In the genomic region with DNA sequence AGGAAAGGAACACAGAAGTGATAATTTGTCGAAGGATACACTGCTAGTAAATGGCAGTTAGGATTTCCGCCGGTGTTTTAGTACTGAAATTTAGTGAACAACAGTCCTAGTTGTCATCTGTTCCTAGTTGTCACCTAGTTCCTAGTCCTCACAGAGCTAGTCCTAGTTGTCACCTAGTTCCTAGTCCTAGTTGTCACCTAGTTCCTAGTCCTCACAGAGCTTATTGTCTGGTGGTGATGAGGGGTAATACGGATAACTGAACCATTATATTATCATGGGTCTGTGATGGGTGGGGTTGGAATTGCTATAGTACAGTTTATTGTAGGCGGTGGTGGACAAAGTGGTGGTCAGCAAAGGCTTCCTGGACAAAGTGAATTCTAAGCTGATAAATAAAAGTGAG, we compare ENCODE assay signal across 12 cellular contexts. TPM values are rescaled to one million over a fixed set of nuclear protein-coding genes. Genes with fewer than 3 reads are reported as not detected.
DNase-seq lines count a peak whose midpoint lies in the region; ATAC-seq and TF ChIP-seq lines count a peak whose summit lies in the region.
"Had no signal": no experiment of that assay in that cellular context is flagged by ENCODE, and none has a peak within 500 bp of the region (broad histone marks: within the 10 kb centered on the region; RNA-seq: fewer than 3 reads in every experiment).

No MANE protein-coding gene starts in this region.

- peak overlapping the region; percentile 94 to 99 for H3K4me3 Mint-ChIP-seq in H9
- peak overlapping the region; percentile 59 for H3K4me3 Mint-ChIP-seq in activated T-helper 1 cell treated with anti-CD3 and anti-CD28 coated beads, Interleukin-12 subunit alpha, Interleukin-12 subunit beta, Interleukin-2, Interleukin-4 antibody, amounts not matched to agents 30 ng/mL and 10 ng/mL and 1 ng/mL, durations not matched to agents 14 hours and 24 hours and 36 hours

- H2BK12ac ChIP-seq in H9 (ENCODE audit: insufficient read length, low read depth, low read length), result no peak overlapping the region

- no peak overlapping the region for H3K9ac ChIP-seq in H9 (ENCODE audit: extremely low read depth, insufficient read length, low read length)

- H2AK5ac ChIP-seq in H9 (ENCODE audit: insufficient read length, low read length), result no peak overlapping the region

- H4K5ac ChIP-seq in H9 (ENCODE audit: insufficient read length, low read depth, low read length), result no peak overlapping the region

- no peaks in the 10 kb centered on the region for H4K20me1 ChIP-seq in H9 (ENCODE audit: control insufficient read depth, insufficient read depth, insufficient read length)

- no peak overlapping the region for H4K91ac ChIP-seq in H9 (ENCODE audit: insufficient read length, low read depth, low read length)

- TF ChIP-seq CTCF in H9 (conservative IDR thresholded peaks at IDR 0.05), result no peak
- no peak for TF ChIP-seq CTCF in lower lobe of right lung (IDR thresholded peaks at IDR 0.05)
- no peak for TF ChIP-seq CTCF in WERI-Rb-1 (IDR thresholded peaks at IDR 0.05; ENCODE audit: low read depth, low read length)

- H3K27ac Mint-ChIP-seq in H9, result no peak overlapping the region; a peak in 1 of 7 replicates
- H3K27ac Mint-ChIP-seq in activated T-helper 1 cell treated with anti-CD3 and anti-CD28 coated beads, Interleukin-12 subunit alpha, Interleukin-12 subunit beta, Interleukin-2, Interleukin-4 antibody, amounts not matched to agents 30 ng/mL and 10 ng/mL and 1 ng/mL, durations not matched to agents 14 hours and 24 hours and 36 hours, result no peak overlapping the region

- peaks cover 4% of the 10 kb centered on the region for H3K23me2 ChIP-seq in H9 (ENCODE audit: insufficient read length, low read depth, low read length, poor library complexity, severe bottlenecking)

- no peak overlapping the region for H2BK5ac ChIP-seq in H9 (ENCODE audit: insufficient read length, low read length)

- H4K8ac ChIP-seq in H9 (replicated peaks; ENCODE audit: insufficient read length, low read depth, low read length), result no peak overlapping the region

- no peaks in the 10 kb centered on the region for H3K79me1 ChIP-seq in H9 (ENCODE audit: insufficient read depth, low read depth, low read length, poor library complexity, severe bottlenecking)

- H3T11ph ChIP-seq in H9 (ENCODE audit: low read length), result no peak overlapping the region

- no peak overlapping the region for H3K56ac ChIP-seq in H9 (ENCODE audit: insufficient read length, low read depth, low read length)

- H3K4me1 Mint-ChIP-seq in H9, result peaks cover 21 to 24% of the 10 kb centered on the region in 2 experiments
- H3K4me1 Mint-ChIP-seq in activated T-helper 1 cell treated with anti-CD3 and anti-CD28 coated beads, Interleukin-12 subunit alpha, Interleukin-12 subunit beta, Interleukin-2, Interleukin-4 antibody, amounts not matched to agents 30 ng/mL and 10 ng/mL and 1 ng/mL, durations not matched to agents 14 hours and 24 hours and 36 hours (ENCODE audit: low read depth), result peaks cover 40% of the 10 kb centered on the region

- peaks cover 16% of the 10 kb centered on the region for H3K4me1 ChIP-seq in ACC112 (ENCODE audit: control insufficient read depth, insufficient read depth, low read length, unreplicated experiment)
- no peaks in the 10 kb centered on the region; the same call in 1 of the 2 replicates for H3K4me1 ChIP-seq in H9 (ENCODE audit: insufficient read depth, low read length)
- peaks cover 22% of the 10 kb centered on the region for H3K4me1 ChIP-seq in lower lobe of right lung

- peaks cover 20% of the 10 kb centered on the region for H3K36me3 ChIP-seq in ACC112 (ENCODE audit: insufficient read depth, low read length)
- H3K36me3 ChIP-seq in lower lobe of right lung, result peaks cover 34% of the 10 kb centered on the region
- peaks cover 55% of the 10 kb centered on the region for H3K36me3 ChIP-seq in WERI-Rb-1

- no peak overlapping the region for H2AFZ ChIP-seq in ACC112 (ENCODE audit: low read length, unreplicated experiment)
- no peak overlapping the region for H2AFZ ChIP-seq in H9 (ENCODE audit: low read length)

- WGBS in H9 (ENCODE audit: extremely low coverage, insufficient read length, low lambda C conversion rate), result no CpG with 5 or more reads among the region's 5 CpGs

- peak overlapping the region; percentile 80 for H3K4me3 ChIP-seq in ACC112 (ENCODE audit: low read depth, low read length)
- peak overlapping the region; percentile 94 for H3K4me3 ChIP-seq in lower lobe of right lung
- H3K4me3 ChIP-seq in WERI-Rb-1 (ENCODE audit: low read depth, low read length), result no peak overlapping the region

- H2BK20ac ChIP-seq in H9 (ENCODE audit: low read depth, low read length, poor library complexity, severe bottlenecking), result no peak overlapping the region

- intact Hi-C loops in activated T-helper 1 cell treated with anti-CD3 and anti-CD28 coated beads, Interleukin-12 subunit alpha, Interleukin-12 subunit beta, Interleukin-2, Interleukin-4 antibody, amounts not matched to agents 30 ng/mL and 10 ng/mL and 1 ng/mL, durations not matched to agents 14 hours and 24 hours and 36 hours (cut with micrococcal nuclease), result loop anchor here (2.0 to 5.0 kb wide), 3 partner anchors 13 to 846 kb away; a partner anchor contains a TSS
- intact Hi-C loops in lower lobe of right lung (cut with DNase I), result no loop called here
- intact Hi-C loops in posterior cingulate gyrus (cut with DNase I), result loop anchor here (10.0 kb wide), 1 partner anchor 287 kb away; no protein-coding TSS in a partner anchor

- no peak overlapping the region for H3K23ac ChIP-seq in H9 (ENCODE audit: insufficient read length, low read depth, low read length)

- no peak overlapping the region for H2BK120ac ChIP-seq in H9 (ENCODE audit: low read depth, low read length, poor library complexity, severe bottlenecking)

- H3K27ac ChIP-seq in ACC112 (ENCODE audit: low read depth, low read length) (no peak overlapping the region), H9 (ENCODE audit: insufficient read length, low read depth, low read length) (no peak overlapping the region), lower lobe of right lung (no peak overlapping the region), WERI-Rb-1 (no peak overlapping the region)

- no peak for DNase-seq in H9
- DNase-seq in activated T-helper 1 cell treated with anti-CD3 and anti-CD28 coated beads, Interleukin-12 subunit alpha, Interleukin-12 subunit beta, Interleukin-2, Interleukin-4 antibody, amounts not matched to agents 30 ng/mL and 10 ng/mL and 1 ng/mL, durations not matched to agents 14 hours and 24 hours and 36 hours (ENCODE audit: low spot score), result no peak
- no peak for DNase-seq in lower lobe of right lung
- DNase-seq in WERI-Rb-1, result no peak
- no peak for DNase-seq in posterior cingulate gyrus
- DNase-seq in epidermal melanocyte (ENCODE audit: insufficient read length, low spot score), result no peak
- DNase-seq: NCI-H1048, NCI-H748 treated with DMSO at 0.1 percent for 48 hours, small intestine had no signal

- H3K4ac ChIP-seq in H9 (ENCODE audit: low read depth, low read length), result no peak overlapping the region

- no peak overlapping the region for H2BK15ac ChIP-seq in H9 (ENCODE audit: low read depth, low read length)

- ATAC-seq in lower lobe of right lung (no peak), GM21737 (IDR thresholded peaks at IDR 0.05; ENCODE audit: unreplicated experiment) (no peak)
- ATAC-seq: esophagus mucosa had no signal

- H3K14ac ChIP-seq in H9 (ENCODE audit: insufficient read depth, low read length), result no peak overlapping the region

- H3K36me3 Mint-ChIP-seq in H9 (ENCODE audit: insufficient read depth in 1 of 3, low read depth in 3 of 3), result peaks cover 17 to 27% (median 25%) of the 10 kb centered on the region in 3 experiments; a peak in 6 of 7 replicates
- peaks cover 19% of the 10 kb centered on the region for H3K36me3 Mint-ChIP-seq in activated T-helper 1 cell treated with anti-CD3 and anti-CD28 coated beads, Interleukin-12 subunit alpha, Interleukin-12 subunit beta, Interleukin-2, Interleukin-4 antibody, amounts not matched to agents 30 ng/mL and 10 ng/mL and 1 ng/mL, durations not matched to agents 14 hours and 24 hours and 36 hours (ENCODE audit: low read depth)

- H3K9me3 ChIP-seq in H9 (ENCODE audit: control insufficient read depth, low read depth, low read length), result no peaks in the 10 kb centered on the region
- H3K9me3 ChIP-seq in lower lobe of right lung, result no peaks in the 10 kb centered on the region
- H3K9me3 ChIP-seq in WERI-Rb-1 (ENCODE audit: severe bottlenecking), result no peaks in the 10 kb centered on the region

- H3K27me3 ChIP-seq in ACC112 (ENCODE audit: insufficient read depth, low read length) (no peaks in the 10 kb centered on the region), H9 (ENCODE audit: insufficient read depth, low read length) (no peaks in the 10 kb centered on the region), lower lobe of right lung (ENCODE audit: low read depth) (no peaks in the 10 kb centered on the region), WERI-Rb-1 (ENCODE audit: insufficient read depth, low read depth, severe bottlenecking) (no peaks in the 10 kb centered on the region)

- H3K18ac ChIP-seq in H9 (ENCODE audit: insufficient read length, low read depth, low read length), result no peak overlapping the region

- no peaks in the 10 kb centered on the region for H3K9me3 Mint-ChIP-seq in H9
- H3K9me3 Mint-ChIP-seq in activated T-helper 1 cell treated with anti-CD3 and anti-CD28 coated beads, Interleukin-12 subunit alpha, Interleukin-12 subunit beta, Interleukin-2, Interleukin-4 antibody, amounts not matched to agents 30 ng/mL and 10 ng/mL and 1 ng/mL, durations not matched to agents 14 hours and 24 hours and 36 hours, result no peaks in the 10 kb centered on the region

- peaks cover 33% of the 10 kb centered on the region for H3K79me2 ChIP-seq in ACC112 (ENCODE audit: control insufficient read depth, insufficient read depth, low read length, unreplicated experiment)
- peaks cover 15% of the 10 kb centered on the region; the same call in 1 of the 2 replicates for H3K79me2 ChIP-seq in H9 (ENCODE audit: insufficient read depth, low read length)

- no peaks in the 10 kb centered on the region for H3K27me3 Mint-ChIP-seq in H9 (ENCODE audit: low read depth)
- H3K27me3 Mint-ChIP-seq in activated T-helper 1 cell treated with anti-CD3 and anti-CD28 coated beads, Interleukin-12 subunit alpha, Interleukin-12 subunit beta, Interleukin-2, Interleukin-4 antibody, amounts not matched to agents 30 ng/mL and 10 ng/mL and 1 ng/mL, durations not matched to agents 14 hours and 24 hours and 36 hours (ENCODE audit: insufficient read depth), result no peaks in the 10 kb centered on the region

- H3K4me2 ChIP-seq in H9 (ENCODE audit: insufficient read depth, insufficient read length, low read length), result peak overlapping the region; percentile 3

RNA-seq across cellular contexts. Expression of a gene that starts 1.8 kb away (rescaled TPM):
- total RNA-seq in H9 (2021) (16.1 and 16.9 TPM in 2 replicates), lower lobe of right lung (9.3 TPM)
- 17.7 and 18.0 TPM in 2 replicates for total RNA-seq in activated T-helper 1 cell treated with anti-CD3 and anti-CD28 coated beads, Interleukin-12 subunit alpha, Interleukin-12 subunit beta, Interleukin-2, Interleukin-4 antibody, amounts not matched to agents 30 ng/mL and 10 ng/mL and 1 ng/mL, durations not matched to agents 14 hours and 24 hours and 36 hours

RNA-seq across cellular contexts. Expression of a gene that starts 50.3 kb away (rescaled TPM):
- total RNA-seq in H9 (2021), result 47.9 and 48.9 TPM in 2 replicates
- total RNA-seq in activated T-helper 1 cell treated with anti-CD3 and anti-CD28 coated beads, Interleukin-12 subunit alpha, Interleukin-12 subunit beta, Interleukin-2, Interleukin-4 antibody, amounts not matched to agents 30 ng/mL and 10 ng/mL and 1 ng/mL, durations not matched to agents 14 hours and 24 hours and 36 hours, result not detected in 2 replicates
- total RNA-seq in lower lobe of right lung, result 22.8 TPM

Comparison
In these comparisons a context has a peak if more than half of its experiments do, and no peak if none do; other contexts are left out.
1. RNA of a gene that starts 50.3 kb away (total RNA-seq): 47.9 to 48.9 TPM in H9 and 22.8 TPM in lower lobe of right lung (single experiment); not detected in activated T-helper 1 cell treated with anti-CD3 and anti-CD28 coated beads, Interleukin-12 subunit alpha, Interleukin-12 subunit beta, Interleukin-2, Interleukin-4 antibody, amounts not matched to agents 30 ng/mL and 10 ng/mL and 1 ng/mL, durations not matched to agents 14 hours and 24 hours and 36 hours; every median in the first group is over 10 times any median in the second.